7 cellular contexts compared by ENCODE assay signal in genomic region chr6:97049254-97050004, GRCh38.
DNase-seq lines count a peak whose midpoint lies in the region; ATAC-seq, FAIRE-seq and TF ChIP-seq lines count a peak whose summit lies in the region.

No MANE protein-coding gene starts in this region.

- H2BK120ac ChIP-seq in H1 (replicated peaks; ENCODE audit: low read depth, low read length), result no peak overlapping the region

- no peak overlapping the region for H2BK5ac ChIP-seq in H1 (ENCODE audit: low read depth, low read length)

- H3K14ac ChIP-seq in H1 (ENCODE audit: insufficient read length), result no peak overlapping the region

- no peak for FAIRE-seq in H1 (lab: Jason Lieb, UNC)

- H3K27me3 ChIP-seq in H1 (replicated peaks in 1 of 4; ENCODE audit: control insufficient read depth in 3 of 4, extremely low read depth in 1 of 4, insufficient read depth in 3 of 4, low read length in 3 of 4), result no peaks in the 10 kb centered on the region

- H2BK20ac ChIP-seq in H1 (ENCODE audit: low read length), result no peak overlapping the region

- no peak overlapping the region for H3K4me3 ChIP-seq in H1 (ENCODE audit: extremely low read depth in 1 of 4, insufficient read depth in 2 of 4, low read depth in 3 of 4, low read length in 4 of 4)

- H3K79me1 ChIP-seq in H1 (ENCODE audit: low read depth, low read length), result no peaks in the 10 kb centered on the region

- H2AK5ac ChIP-seq in H1 (ENCODE audit: low read depth, low read length), result no peak overlapping the region

- H4K8ac ChIP-seq in H1 (ENCODE audit: extremely low read depth, insufficient read depth, low read length), result no peak overlapping the region

- no peak overlapping the region for H3K27ac ChIP-seq in H1 (ENCODE audit: low read depth, low read length)

- no peak for TF ChIP-seq RAD21 in H1 (IDR thresholded peaks at IDR 0.05 in 1 of 2, conservative IDR thresholded peaks at IDR 0.05 in 1 of 2; ENCODE audit: low read depth in 2 of 2, low read length in 2 of 2)

- H3K4me1 ChIP-seq in H1 (replicated peaks in 1 of 4; ENCODE audit: control insufficient read depth in 3 of 4, insufficient read depth in 4 of 4, low read length in 3 of 4), result no peaks in the 10 kb centered on the region

- no peak overlapping the region for H4K91ac ChIP-seq in H1 (replicated peaks; ENCODE audit: insufficient read length, low read length)

- H2AFZ ChIP-seq in H1 (ENCODE audit: low read length), result peak overlapping the region; percentile 56; the same call in 1 of the 2 replicates

- POLR2A ChIA-PET in H1 (lab: Charles Lee; ENCODE audit: partially characterized antibody), result no interaction called here

- in situ Hi-C loops in G401 (cut with HindIII; ENCODE audit: low sequenced_read_pairs), result no loop called here

- no peaks in the 10 kb centered on the region for H3K36me3 ChIP-seq in H1 (ENCODE audit: control insufficient read depth in 2 of 4, insufficient read depth in 4 of 4, low read length in 3 of 4)

- WGBS in H1 (ENCODE audit: extremely low coverage in 1 of 2, insufficient coverage in 1 of 2, insufficient read length in 1 of 2, insufficient replicate concordance in 2 of 2, low coverage in 1 of 2, low lambda C conversion rate in 2 of 2, missing lambda C conversion rate in 1 of 2), 2 experiments, result 93% methylated on average over 8 of the region's 8 CpGs; no CpG with 5 or more reads in 1 of the 2 experiments

- no peak for TF ChIP-seq EP300 in H1 (IDR thresholded peaks at IDR 0.05; ENCODE audit: borderline replicate concordance in 1 of 2, low read depth in 2 of 2, low read length in 2 of 2)

- DNase-seq in MV-4-11 (lab: John Stamatoyannopoulos, UW), result peak; percentile 89
- no peak for DNase-seq in H1 (ENCODE audit: low read depth in 1 of 2, low spot score in 2 of 2)
- DNase-seq in G401 (ENCODE audit: low spot score), result no peak
- no peak for DNase-seq in central memory CD4-positive, alpha-beta T cell
- DNase-seq in DMS 273 treated with DMSO at 0.1 percent for 48 hours (lab: John Stamatoyannopoulos, UW), result no peak

- no peak for TF ChIP-seq CTCF in H1 (IDR thresholded peaks at IDR 0.05; ENCODE audit: control extremely low read depth in 1 of 3, insufficient read depth in 1 of 3, low read depth in 1 of 3, low read length in 3 of 3)

- ATAC-seq in GM18907 (IDR thresholded peaks at IDR 0.05; ENCODE audit: unreplicated experiment) (peak; percentile 96), HG02571 (IDR thresholded peaks at IDR 0.05; ENCODE audit: unreplicated experiment) (peak; percentile 92)

- H2BK12ac ChIP-seq in H1 (ENCODE audit: low read depth, low read length), result no peak overlapping the region

- H3K4me2 ChIP-seq in H1 (ENCODE audit: insufficient read depth in 1 of 2, low read depth in 2 of 2, low read length in 2 of 2), result no peak overlapping the region

- no peaks in the 10 kb centered on the region for H4K20me1 ChIP-seq in H1 (replicated peaks in 1 of 2; ENCODE audit: control insufficient read depth in 1 of 2, insufficient read depth in 2 of 2, low read length in 2 of 2)

- no peak for TF ChIP-seq POLR2A in H1 (IDR thresholded peaks at IDR 0.05; ENCODE audit: control extremely low read depth in 1 of 2, low read depth in 2 of 2, low read length in 2 of 2)

- H4K5ac ChIP-seq in H1 (ENCODE audit: insufficient read length, low read depth, low read length), result no peak overlapping the region

- H3K23ac ChIP-seq in H1 (ENCODE audit: insufficient read length), result no peak overlapping the region

- H3K9ac ChIP-seq in H1 (replicated peaks in 1 of 4; ENCODE audit: extremely low read depth in 1 of 4, low read depth in 3 of 4, low read length in 3 of 4), result no peak overlapping the region

- no peak overlapping the region for H3K4ac ChIP-seq in H1 (replicated peaks; ENCODE audit: insufficient read length, low read depth, low read length)

- H3K56ac ChIP-seq in H1 (replicated peaks; ENCODE audit: insufficient read length, low read depth, low read length), result no peak overlapping the region

- CTCF ChIA-PET in H1 (lab: Charles Lee; ENCODE audit: partially characterized antibody), result interaction anchor here (1.2 to 1.6 kb wide), 3 partner anchors 9 to 151 kb away, joined by 3 read pairs; no protein-coding TSS in a partner anchor

- H3K23me2 ChIP-seq in H1 (ENCODE audit: low read depth, low read length), result no peaks in the 10 kb centered on the region; the same call in 1 of the 2 replicates

- no peak overlapping the region for H2BK15ac ChIP-seq in H1 (ENCODE audit: low read length)

- no peaks in the 10 kb centered on the region for H3K79me2 ChIP-seq in H1 (ENCODE audit: control insufficient read depth in 1 of 2, insufficient read depth in 2 of 2, low read length in 2 of 2)

- H3K18ac ChIP-seq in H1 (ENCODE audit: extremely low read depth, low read length), result no peak overlapping the region

- H3K9me3 ChIP-seq in H1 (ENCODE audit: insufficient read depth in 2 of 2, low read depth in 1 of 2, low read length in 1 of 2), result no peaks in the 10 kb centered on the region

TF ChIP-seq in H1, 55 proteins besides CTCF, POLR2A, EP300 and RAD21:
- no peak for TF ChIP-seq RNF2 (IDR thresholded peaks at IDR 0.05; ENCODE audit: borderline replicate concordance, low read depth, low read length, missing control alignments, poor library complexity, severe bottlenecking)
TF ChIP-seq in H1: peak in this region for 0.
